Comparison of ENCODE assay signal across 1 cellular context in genomic region chr10:22325272-22325947, GRCh38.
A peak's percentile ranks its signal among the peaks of the same experiment; 100 is the strongest.
TF ChIP-seq lines count a peak whose summit lies in the region.

No MANE protein-coding gene starts in this region.

TF ChIP-seq in H1, 55 proteins besides CTCF, POLR2A, EP300 and RAD21 (continued from another document):
- TF ChIP-seq SUZ12 (IDR thresholded peaks at IDR 0.05; ENCODE audit: low read length) (peak; percentile 37; the same call in 1 of the 2 replicates), GABPA (IDR thresholded peaks at IDR 0.05; ENCODE audit: borderline replicate concordance, insufficient read depth, low read length) (peak; percentile 61; the same call in 1 of the 2 replicates), SP1 (IDR thresholded peaks at IDR 0.05; ENCODE audit: low read depth, low read length) (no peak), SIRT6 (IDR thresholded peaks at IDR 0.05; ENCODE audit: low read length) (no peak), SP2 (IDR thresholded peaks at IDR 0.05; ENCODE audit: low read length) (no peak), CTBP2 (IDR thresholded peaks at IDR 0.05; ENCODE audit: borderline replicate concordance, insufficient read depth, insufficient read length, low read length) (peak; percentile 87), JUND (IDR thresholded peaks at IDR 0.05; ENCODE audit: low read length) (no peak), ATF3 (IDR thresholded peaks at IDR 0.05; ENCODE audit: insufficient read depth, low read depth, low read length) (no peak), CHD2 (IDR thresholded peaks at IDR 0.05; ENCODE audit: low read length) (no peak), CBX8 (IDR thresholded peaks at IDR 0.05; ENCODE audit: borderline replicate concordance, low read depth, low read length) (no peak), RBBP5 (IDR thresholded peaks at IDR 0.05; ENCODE audit: borderline replicate concordance, low read depth, low read length) (no peak), RNF2 (IDR thresholded peaks at IDR 0.05; ENCODE audit: borderline replicate concordance, low read depth, low read length, missing control alignments, poor library complexity, severe bottlenecking) (peak; percentile 71), TAF1 (IDR thresholded peaks at IDR 0.05; ENCODE audit: low read depth, low read length) (no peak), ASH2L (IDR thresholded peaks at IDR 0.05; ENCODE audit: low read length) (peak; percentile 14), TAF7 (optimal IDR thresholded peaks at IDR 0.05; ENCODE audit: borderline replicate concordance, low read depth, low read length) (peak; percentile 18), HDAC2 (IDR thresholded peaks at IDR 0.05; ENCODE audit: borderline replicate concordance in 1 of 2, low read depth in 2 of 2, low read length in 2 of 2) (peak; percentile 67 to 83; a peak in 1 of 4 replicates), PHF8 (conservative IDR thresholded peaks at IDR 0.05; ENCODE audit: low read depth, low read length) (no peak), SIN3A (conservative IDR thresholded peaks at IDR 0.05 in 1 of 2, IDR thresholded peaks at IDR 0.05 in 1 of 2; ENCODE audit: low read depth in 1 of 2, low read length in 2 of 2) (peak; percentile 67 to 77; a peak in 1 of 4 replicates), KDM4A (IDR thresholded peaks at IDR 0.05; ENCODE audit: low read depth, low read length, severe bottlenecking) (no peak), ATF2 (IDR thresholded peaks at IDR 0.05; ENCODE audit: low read length) (no peak), KDM1A (IDR thresholded peaks at IDR 0.05; ENCODE audit: borderline replicate concordance, low read length) (no peak), TCF12 (IDR thresholded peaks at IDR 0.05; ENCODE audit: low read depth, low read length) (0 out of 2 replicates have a peak, but pooled peaks have one; percentile 29), GTF2F1 (IDR thresholded peaks at IDR 0.05; ENCODE audit: borderline replicate concordance, low read depth, low read length) (no peak), NRF1 (IDR thresholded peaks at IDR 0.05; ENCODE audit: low read depth, low read length) (peak; percentile 18; the same call in 1 of the 2 replicates), SIX5 (IDR thresholded peaks at IDR 0.05; ENCODE audit: low read depth, low read length) (no peak), CHD7 (IDR thresholded peaks at IDR 0.05; ENCODE audit: insufficient replicate concordance, low read length) (no peak), POU5F1 (IDR thresholded peaks at IDR 0.05; ENCODE audit: low read depth, low read length) (no peak), RXRA (IDR thresholded peaks at IDR 0.05; ENCODE audit: insufficient read depth, low read depth, low read length) (no peak), TBP (IDR thresholded peaks at IDR 0.05; ENCODE audit: low read depth, low read length) (peak; percentile 97), NANOG (IDR thresholded peaks at IDR 0.05; ENCODE audit: insufficient read depth, low read depth, low read length, poor library complexity, severe bottlenecking) (no peak), EGR1 (IDR thresholded peaks at IDR 0.05; ENCODE audit: borderline replicate concordance, low read depth, low read length) (no peak), MAFK (IDR thresholded peaks at IDR 0.05; ENCODE audit: low read depth, low read length) (no peak), YY1 (IDR thresholded peaks at IDR 0.05; ENCODE audit: low read depth, low read length) (no peak)
- TF ChIP-seq, protein P1, sequence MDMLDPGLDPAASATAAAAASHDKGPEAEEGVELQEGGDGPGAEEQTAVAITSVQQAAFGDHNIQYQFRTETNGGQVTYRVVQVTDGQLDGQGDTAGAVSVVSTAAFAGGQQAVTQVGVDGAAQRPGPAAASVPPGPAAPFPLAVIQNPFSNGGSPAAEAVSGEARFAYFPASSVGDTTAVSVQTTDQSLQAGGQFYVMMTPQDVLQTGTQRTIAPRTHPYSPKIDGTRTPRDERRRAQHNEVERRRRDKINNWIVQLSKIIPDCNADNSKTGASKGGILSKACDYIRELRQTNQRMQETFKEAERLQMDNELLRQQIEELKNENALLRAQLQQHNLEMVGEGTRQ (IDR thresholded peaks at IDR 0.05; ENCODE audit: low read length) = no peak
